ENCODE assay signal across 4 cellular contexts in the genomic region with DNA sequence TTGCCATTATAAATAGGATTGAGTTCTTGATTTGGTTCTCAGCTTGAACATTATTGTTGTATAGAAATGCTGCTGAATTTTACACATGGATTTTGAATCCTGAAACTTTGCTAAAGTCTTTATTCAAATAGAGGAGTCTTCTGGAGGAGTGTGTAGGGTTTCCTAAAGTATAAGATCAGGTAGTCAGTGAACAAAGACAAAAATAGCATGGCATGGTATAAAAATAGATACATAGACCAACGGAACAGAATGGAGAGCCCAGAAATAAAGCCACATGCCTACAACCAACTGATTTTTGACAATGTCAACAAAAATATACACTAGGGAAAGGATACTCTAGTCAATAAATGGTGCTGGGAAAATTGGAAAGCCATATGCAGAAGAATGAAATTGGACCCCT.
"Had no signal": no experiment of that assay in that cellular context is flagged by ENCODE, and none has a peak within 500 bp of the region (broad histone marks: within the 10 kb centered on the region; RNA-seq: fewer than 3 reads in every experiment).

No MANE protein-coding gene starts in this region.

- H3K27ac Mint-ChIP-seq: GM23338, H9 had no signal

- H3K4me3 Mint-ChIP-seq: GM23338, H9 had no signal

- ATAC-seq: GM23338 had no signal

- H3K4me2 ChIP-seq: GM23338 had no signal

- H2AFZ ChIP-seq: GM23338 had no signal

- H3K4me3 ChIP-seq: GM23338 had no signal

- DNase-seq: H9, HCEC 1CT, IMR-90 had no signal
